8 cellular contexts compared by ENCODE assay signal in genomic region chr10:92572362-92573090, GRCh38. TPM values are rescaled to one million over a fixed set of nuclear protein-coding genes. Genes with fewer than 3 reads are reported as not detected.
A peak's percentile ranks its signal among the peaks of the same experiment; 100 is the strongest.
DNase-seq lines count a peak whose midpoint lies in the region; ATAC-seq, FAIRE-seq and TF ChIP-seq lines count a peak whose summit lies in the region.

No MANE protein-coding gene starts in this region.

- in situ Hi-C loops in astrocyte of the spinal cord (cut with HindIII; ENCODE audit: low sequenced_read_pairs): no loop called here
- in situ Hi-C loops in GM13976 (cut with MboI; ENCODE audit: low sequenced_read_pairs, unreplicated experiment): loop anchor here (10.0 kb wide), 1 partner anchor 58 kb away; no protein-coding TSS in a partner anchor

- H3K18ac ChIP-seq in mesendoderm (ENCODE audit: low read length): no peak overlapping the region

- H3K9me3 ChIP-seq in A549: no peaks in the 10 kb centered on the region

- peaks cover 17% of the 10 kb centered on the region for H3K79me2 ChIP-seq in mesendoderm (ENCODE audit: control insufficient read depth, insufficient read depth, low read length)

- H3K9me3 Mint-ChIP-seq in HFFc6: no peaks in the 10 kb centered on the region

- peaks cover 62% of the 10 kb centered on the region for H3K4me1 Mint-ChIP-seq in HFFc6 (ENCODE audit: low read depth)

- FAIRE-seq in A549 (lab: Jason Lieb, UNC): no peak

- H3K27me3 Mint-ChIP-seq in HFFc6 (ENCODE audit: insufficient read depth): no peaks in the 10 kb centered on the region

- 63% methylated on average over 8 of the region's 8 CpGs for WGBS in A549 (ENCODE audit: missing lambda C conversion rate)
- WGBS in mesendoderm (ENCODE audit: extremely low coverage, insufficient coverage, low lambda C conversion rate): no CpG with 5 or more reads among the region's 8 CpGs

- H3K4me3 ChIP-seq in A549 (peak overlapping the region; percentile 61), astrocyte of the spinal cord (ENCODE audit: low read depth, low read length) (peak overlapping the region; percentile 78), mesendoderm (ENCODE audit: low read length) (peak overlapping the region; percentile 61)

- H3K27me3 ChIP-seq in mesendoderm (ENCODE audit: insufficient read depth, low read length, poor library complexity): no peaks in the 10 kb centered on the region

- H3K4me3 Mint-ChIP-seq in HFFc6: peak overlapping the region; percentile 89

- peak overlapping the region; percentile 81 for H3K9ac ChIP-seq in mesendoderm (ENCODE audit: low read length)

- TF ChIP-seq RAD21 in A549 (conservative IDR thresholded peaks at IDR 0.05 in 1 of 2, IDR thresholded peaks at IDR 0.05 in 1 of 2): no peak

- no peak for TF ChIP-seq CTCF in A549 (IDR thresholded peaks at IDR 0.05)
- no peak; the same call in 1 of the 2 replicates for TF ChIP-seq CTCF in HFFc6 (IDR thresholded peaks at IDR 0.05)
- no peak for TF ChIP-seq CTCF in astrocyte of the spinal cord (IDR thresholded peaks at IDR 0.05; ENCODE audit: low read depth, low read length)
- TF ChIP-seq CTCF in GM13976 (IDR thresholded peaks at IDR 0.05; ENCODE audit: borderline replicate concordance, control extremely low read depth, extremely low read depth, insufficient read depth, missing control alignments): no peak

- no peak overlapping the region for H2BK120ac ChIP-seq in mesendoderm (ENCODE audit: low read depth, low read length)

- H3K4ac ChIP-seq in mesendoderm (ENCODE audit: low read depth, low read length): no peak overlapping the region

- H4K8ac ChIP-seq in mesendoderm (ENCODE audit: low read depth, low read length): no peak overlapping the region

- H3K4me2 ChIP-seq in A549 (peak overlapping the region; percentile 91), mesendoderm (ENCODE audit: low read length) (peak overlapping the region; percentile 57)

- POLR2A ChIA-PET in A549 (lab: Yijun Ruan, JAX): interaction anchor here (1.0 to 3.5 kb wide), 2 partner anchors 19 to 56 kb away, joined by 4 to 32 read pairs; partner anchors contain the start of gene KIF11

- H3K36me3 ChIP-seq in mesendoderm (ENCODE audit: control insufficient read depth, insufficient read depth, low read length): no peaks in the 10 kb centered on the region

- no peak for TF ChIP-seq POLR2A in A549 (IDR thresholded peaks at IDR 0.05; ENCODE audit: low read length)

- H3K27ac Mint-ChIP-seq in HFFc6: peak overlapping the region; percentile 90

- peaks cover 10% of the 10 kb centered on the region for H3K79me1 ChIP-seq in mesendoderm (ENCODE audit: low read length)

- no peak overlapping the region for H2AK5ac ChIP-seq in mesendoderm (ENCODE audit: low read length)

- peak overlapping the region; percentile 95 for H3K56ac ChIP-seq in mesendoderm (ENCODE audit: low read length)

- no peak overlapping the region for H4K5ac ChIP-seq in mesendoderm (ENCODE audit: low read length)

- ATAC-seq in A549: peak in 1 of 2 experiments; percentile 0; a peak in 1 of 6 replicates
- no peak for ATAC-seq in HG03097 (IDR thresholded peaks at IDR 0.05; ENCODE audit: low FRiP score, unreplicated experiment)

- CTCF ChIA-PET in A549 (lab: Yijun Ruan, JAX): interaction anchor here (1.0 to 7.0 kb wide), 9 partner anchors 12 to 68 kb away, joined by 3 to 79 read pairs (median 5); no protein-coding TSS in a partner anchor

- no peak for TF ChIP-seq EP300 in A549 (IDR thresholded peaks at IDR 0.05)

- no peak overlapping the region for H3K23ac ChIP-seq in mesendoderm (ENCODE audit: low read length)

- no peak overlapping the region for H2BK5ac ChIP-seq in mesendoderm (ENCODE audit: low read length)

- H3K36me3 Mint-ChIP-seq in HFFc6 (ENCODE audit: low read depth): peaks cover 15% of the 10 kb centered on the region

- peaks cover 40% of the 10 kb centered on the region for H3K4me1 ChIP-seq in A549
- peaks cover 4% of the 10 kb centered on the region for H3K4me1 ChIP-seq in mesendoderm (ENCODE audit: control insufficient read depth, low read depth, low read length)

- H2BK15ac ChIP-seq in mesendoderm (replicated peaks; ENCODE audit: low read depth): no peak overlapping the region

- H3K27ac ChIP-seq in A549 (peak overlapping the region; percentile 93 to 94), mesendoderm (ENCODE audit: low read depth, low read length) (no peak overlapping the region)

- no peak for DNase-seq in A549 (ENCODE audit: low read depth in 1 of 2, low spot score in 1 of 2)
- no peak for DNase-seq in HFFc6
- DNase-seq in astrocyte of the spinal cord (ENCODE audit: low read depth, low spot score): no peak
- DNase-seq in mesendoderm: no peak
- no peak for DNase-seq in GM13976 (ENCODE audit: low spot score)
- DNase-seq in inferior parietal cortex (ENCODE audit: extremely low spot score): no peak
- DNase-seq in stimulated activated CD4-positive, alpha-beta T cell treated with anti-CD3 and anti-CD28 coated beads, Interleukin-4, amount 100 ng/mL, for 4 hours: no peak

TF ChIP-seq in A549, 52 proteins besides CTCF, POLR2A, EP300 and RAD21:
- no peak for TF ChIP-seq CHD4 (IDR thresholded peaks at IDR 0.05; ENCODE audit: borderline replicate concordance)
- no peak for TF ChIP-seq JUN (IDR thresholded peaks at IDR 0.05)
- TF ChIP-seq TFCP2L1 (CRISPR knock-in tag; IDR thresholded peaks at IDR 0.05): no peak
- no peak for TF ChIP-seq HDAC2 (IDR thresholded peaks at IDR 0.05)
- no peak for TF ChIP-seq MAZ (IDR thresholded peaks at IDR 0.05; ENCODE audit: borderline replicate concordance, low read depth, low read length)

RNA-seq across cellular contexts. Expression of gene IDE, which starts 1.4 kb away (rescaled TPM):
- polyA plus RNA-seq in A549 (2011; rRNA removed): 60.9 and 61.1 TPM in 2 replicates
- 8.8 and 10.7 TPM in 2 replicates for polyA plus RNA-seq in A549 (2012; cell fraction: cytosol; rRNA removed)
- 10.5 and 13.4 TPM in 2 replicates for polyA plus RNA-seq in A549 (2012; cell fraction: nucleus; rRNA removed)
- polyA plus RNA-seq in A549 (2017; fragmentation: RNase III; extraction: RNeasy Plus Mini Kit Qiagen cat#74134 plus additional on column Dnase treatment): 24.8 to 25.1 TPM (median 25.0 TPM) in 3 replicates
- 50.6 and 54.9 TPM in 2 replicates for polyA minus RNA-seq in A549 (2011; rRNA and poly(A)+ RNA removed)
- total RNA-seq in HFFc6 (2021; fragmentation: NEBNext Ultra II Directional; extraction: Animal tissue kit (Norgen Biotek cat#: 25700)): 10 to 100 TPM; 35.4 to 46.5 (median 39.9) TPM
- 21.5 TPM for polyA plus RNA-seq in mesendoderm (2013, experiment 1 of 2)
- 22.7 TPM for polyA plus RNA-seq in mesendoderm (2013, experiment 2 of 2)

RNA-seq across cellular contexts. Expression of gene KIF11, which starts 20.4 kb away (rescaled TPM):
- 29.3 and 38.7 TPM in 2 replicates for polyA plus RNA-seq in A549 (2011; rRNA removed)
- polyA plus RNA-seq in A549 (2012; cell fraction: cytosol; rRNA removed): 9.9 and 10.2 TPM in 2 replicates
- polyA plus RNA-seq in A549 (2012; cell fraction: nucleus; rRNA removed): 6.9 and 11.2 TPM in 2 replicates
- 31.0 to 37.9 TPM (median 32.5 TPM) in 3 replicates for polyA plus RNA-seq in A549 (2017; fragmentation: RNase III; extraction: RNeasy Plus Mini Kit Qiagen cat#74134 plus additional on column Dnase treatment)
- polyA minus RNA-seq in A549 (2011; rRNA and poly(A)+ RNA removed): 10.0 and 10.7 TPM in 2 replicates
- total RNA-seq in HFFc6 (2021; fragmentation: NEBNext Ultra II Directional; extraction: Animal tissue kit (Norgen Biotek cat#: 25700)): 10 to 100 TPM; 16.8 to 40.3 (median 35.3) TPM
- polyA plus RNA-seq in mesendoderm (2013, experiment 1 of 2): 36.4 TPM
- 36.2 TPM for polyA plus RNA-seq in mesendoderm (2013, experiment 2 of 2)
